Comparison of ENCODE assay signal across 15 cellular contexts in the genomic region with DNA sequence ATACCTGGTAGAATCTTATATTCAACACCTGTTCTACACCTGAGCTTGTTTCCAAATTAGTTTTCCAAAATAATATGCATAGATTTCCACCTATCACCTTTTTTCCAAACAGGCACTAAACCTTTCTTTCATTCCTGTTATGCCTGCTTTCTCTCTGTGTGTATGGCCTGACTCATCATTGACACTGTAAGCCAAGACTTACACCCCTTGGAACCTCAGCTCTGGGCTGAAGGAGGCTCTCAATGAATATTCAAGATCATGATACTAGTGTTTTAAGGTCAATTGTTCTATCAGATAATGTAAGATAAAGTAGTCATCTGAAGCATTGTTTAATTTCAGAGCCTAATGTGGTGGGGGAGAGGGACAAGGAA.
DNase-seq lines count a peak whose midpoint lies in the region; TF ChIP-seq lines count a peak whose summit lies in the region.
"Had no signal": no experiment of that assay in that cellular context is flagged by ENCODE, and none has a peak within 500 bp of the region (broad histone marks: within the 10 kb centered on the region; RNA-seq: fewer than 3 reads in every experiment).

No MANE protein-coding gene starts in this region.

- H3K4me1 ChIP-seq in mesendoderm (ENCODE audit: control insufficient read depth, low read depth, low read length) = peaks cover 5% of the 10 kb centered on the region
- H3K4me1 ChIP-seq: BLaER1, Caco-2, HAP-1 had no signal

- H3K4me2 ChIP-seq in mesendoderm (ENCODE audit: low read length) = no peak overlapping the region
- H3K4me2 ChIP-seq: BLaER1 had no signal

- H3K27ac ChIP-seq in mesendoderm (ENCODE audit: low read depth, low read length) = no peak overlapping the region
- H3K27ac ChIP-seq: BLaER1 had no signal

- H4K8ac ChIP-seq in mesendoderm (ENCODE audit: low read depth, low read length) = no peak overlapping the region

- H4K5ac ChIP-seq in mesendoderm (ENCODE audit: low read length) = no peak overlapping the region

- DNase-seq in DMS53 treated with DMSO at 0.1 percent for 48 hours (lab: John Stamatoyannopoulos, UW; ENCODE audit: unreplicated experiment) (peak; percentile 11), epithelial cell of esophagus (ENCODE audit: low read depth) (peak; percentile 41), kidney tubule cell (ENCODE audit: low spot score) (peak; percentile 34), mesendoderm (peak; percentile 67), SW 1271 (lab: John Stamatoyannopoulos, UW) (no peak), DMS79 treated with DMSO at 0.1 percent for 48 hours (lab: John Stamatoyannopoulos, UW) (no peak), GF-D8 (lab: John Stamatoyannopoulos, UW) (no peak)
- DNase-seq in activated CD4-positive, alpha-beta T cell treated with anti-CD3 and anti-CD28 coated beads, Interleukin-2, amount 50 U/mL, for 48 hours = no peak
- DNase-seq: 8988T; AML-193; Caco-2; CD8-positive, alpha-beta memory T cell; GOT3 had no signal

- H3K23ac ChIP-seq in mesendoderm (ENCODE audit: low read length) = no peak overlapping the region

- H3K9ac ChIP-seq in mesendoderm (ENCODE audit: low read length) = no peak overlapping the region
- H3K9ac ChIP-seq: BLaER1 had no signal

- no peak overlapping the region for H2BK120ac ChIP-seq in mesendoderm (ENCODE audit: low read depth, low read length)

- H2AK5ac ChIP-seq in mesendoderm (ENCODE audit: low read length) = no peak overlapping the region

- no peaks in the 10 kb centered on the region for H3K79me1 ChIP-seq in mesendoderm (ENCODE audit: low read length)

- H3K36me3 ChIP-seq in mesendoderm (ENCODE audit: control insufficient read depth, insufficient read depth, low read length) = no peaks in the 10 kb centered on the region
- H3K36me3 ChIP-seq: BLaER1, HAP-1 had no signal

- H3K27me3 ChIP-seq in mesendoderm (ENCODE audit: insufficient read depth, low read length, poor library complexity) = no peaks in the 10 kb centered on the region
- H3K27me3 ChIP-seq: BLaER1 had no signal

- H3K79me2 ChIP-seq in mesendoderm (ENCODE audit: control insufficient read depth, insufficient read depth, low read length) = no peaks in the 10 kb centered on the region

- H2BK5ac ChIP-seq in mesendoderm (ENCODE audit: low read length) = no peak overlapping the region

- TF ChIP-seq CTCF in epithelial cell of esophagus (IDR thresholded peaks at IDR 0.05; ENCODE audit: insufficient read depth, low read depth, low read length, missing control alignments) = no peak

- H3K4ac ChIP-seq in mesendoderm (ENCODE audit: low read depth, low read length) = no peak overlapping the region

- H3K56ac ChIP-seq in mesendoderm (ENCODE audit: low read length) = no peak overlapping the region

- no peak overlapping the region for H2BK15ac ChIP-seq in mesendoderm (replicated peaks; ENCODE audit: low read depth)

- H3K18ac ChIP-seq in mesendoderm (ENCODE audit: low read length) = no peak overlapping the region

- H3K4me3 ChIP-seq in epithelial cell of esophagus (ENCODE audit: low read length) (no peak overlapping the region), mesendoderm (ENCODE audit: low read length) (no peak overlapping the region)
- H3K4me3 ChIP-seq: BLaER1, HAP-1 had no signal

Comparison
In these comparisons a context has a peak if more than half of its experiments do, and no peak if none do; other contexts are left out.
1. DNase-seq: peak in DMS53 treated with DMSO at 0.1 percent for 48 hours (single experiment), epithelial cell of esophagus (single experiment), kidney tubule cell (single experiment) and mesendoderm (single experiment); none in SW 1271 (0 of 2), activated CD4-positive, alpha-beta T cell treated with anti-CD3 and anti-CD28 coated beads, Interleukin-2, amount 50 U/mL, for 48 hours (0 of 2), DMS79 treated with DMSO at 0.1 percent for 48 hours (single experiment) and GF-D8 (single experiment).